ENCODE assay signal across 1 cellular context in the genomic region with DNA sequence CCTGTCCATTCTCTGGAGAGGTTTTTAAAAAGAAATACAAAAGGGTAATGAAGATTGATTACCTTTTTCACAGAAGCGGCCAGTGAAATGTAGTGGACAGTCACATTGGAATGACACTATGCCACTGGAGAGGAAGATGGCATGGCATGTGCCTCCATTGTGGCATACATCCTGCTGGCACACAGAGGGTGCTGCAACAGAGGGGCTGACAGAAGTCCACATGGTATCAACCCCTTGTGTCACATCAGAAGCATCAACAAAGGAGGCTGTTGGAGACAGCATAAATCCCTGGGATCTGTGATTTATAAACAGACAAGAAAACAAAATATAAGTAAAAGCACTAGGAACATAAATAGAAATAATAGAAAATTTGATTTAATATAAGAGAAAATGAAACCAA.
TF ChIP-seq lines count a peak whose summit lies in the region.

No MANE protein-coding gene starts in this region.

TF ChIP-seq in GM23338, 12 proteins besides CTCF, POLR2A, EP300 and RAD21 (continued from another document):
- TF ChIP-seq, protein P1, sequence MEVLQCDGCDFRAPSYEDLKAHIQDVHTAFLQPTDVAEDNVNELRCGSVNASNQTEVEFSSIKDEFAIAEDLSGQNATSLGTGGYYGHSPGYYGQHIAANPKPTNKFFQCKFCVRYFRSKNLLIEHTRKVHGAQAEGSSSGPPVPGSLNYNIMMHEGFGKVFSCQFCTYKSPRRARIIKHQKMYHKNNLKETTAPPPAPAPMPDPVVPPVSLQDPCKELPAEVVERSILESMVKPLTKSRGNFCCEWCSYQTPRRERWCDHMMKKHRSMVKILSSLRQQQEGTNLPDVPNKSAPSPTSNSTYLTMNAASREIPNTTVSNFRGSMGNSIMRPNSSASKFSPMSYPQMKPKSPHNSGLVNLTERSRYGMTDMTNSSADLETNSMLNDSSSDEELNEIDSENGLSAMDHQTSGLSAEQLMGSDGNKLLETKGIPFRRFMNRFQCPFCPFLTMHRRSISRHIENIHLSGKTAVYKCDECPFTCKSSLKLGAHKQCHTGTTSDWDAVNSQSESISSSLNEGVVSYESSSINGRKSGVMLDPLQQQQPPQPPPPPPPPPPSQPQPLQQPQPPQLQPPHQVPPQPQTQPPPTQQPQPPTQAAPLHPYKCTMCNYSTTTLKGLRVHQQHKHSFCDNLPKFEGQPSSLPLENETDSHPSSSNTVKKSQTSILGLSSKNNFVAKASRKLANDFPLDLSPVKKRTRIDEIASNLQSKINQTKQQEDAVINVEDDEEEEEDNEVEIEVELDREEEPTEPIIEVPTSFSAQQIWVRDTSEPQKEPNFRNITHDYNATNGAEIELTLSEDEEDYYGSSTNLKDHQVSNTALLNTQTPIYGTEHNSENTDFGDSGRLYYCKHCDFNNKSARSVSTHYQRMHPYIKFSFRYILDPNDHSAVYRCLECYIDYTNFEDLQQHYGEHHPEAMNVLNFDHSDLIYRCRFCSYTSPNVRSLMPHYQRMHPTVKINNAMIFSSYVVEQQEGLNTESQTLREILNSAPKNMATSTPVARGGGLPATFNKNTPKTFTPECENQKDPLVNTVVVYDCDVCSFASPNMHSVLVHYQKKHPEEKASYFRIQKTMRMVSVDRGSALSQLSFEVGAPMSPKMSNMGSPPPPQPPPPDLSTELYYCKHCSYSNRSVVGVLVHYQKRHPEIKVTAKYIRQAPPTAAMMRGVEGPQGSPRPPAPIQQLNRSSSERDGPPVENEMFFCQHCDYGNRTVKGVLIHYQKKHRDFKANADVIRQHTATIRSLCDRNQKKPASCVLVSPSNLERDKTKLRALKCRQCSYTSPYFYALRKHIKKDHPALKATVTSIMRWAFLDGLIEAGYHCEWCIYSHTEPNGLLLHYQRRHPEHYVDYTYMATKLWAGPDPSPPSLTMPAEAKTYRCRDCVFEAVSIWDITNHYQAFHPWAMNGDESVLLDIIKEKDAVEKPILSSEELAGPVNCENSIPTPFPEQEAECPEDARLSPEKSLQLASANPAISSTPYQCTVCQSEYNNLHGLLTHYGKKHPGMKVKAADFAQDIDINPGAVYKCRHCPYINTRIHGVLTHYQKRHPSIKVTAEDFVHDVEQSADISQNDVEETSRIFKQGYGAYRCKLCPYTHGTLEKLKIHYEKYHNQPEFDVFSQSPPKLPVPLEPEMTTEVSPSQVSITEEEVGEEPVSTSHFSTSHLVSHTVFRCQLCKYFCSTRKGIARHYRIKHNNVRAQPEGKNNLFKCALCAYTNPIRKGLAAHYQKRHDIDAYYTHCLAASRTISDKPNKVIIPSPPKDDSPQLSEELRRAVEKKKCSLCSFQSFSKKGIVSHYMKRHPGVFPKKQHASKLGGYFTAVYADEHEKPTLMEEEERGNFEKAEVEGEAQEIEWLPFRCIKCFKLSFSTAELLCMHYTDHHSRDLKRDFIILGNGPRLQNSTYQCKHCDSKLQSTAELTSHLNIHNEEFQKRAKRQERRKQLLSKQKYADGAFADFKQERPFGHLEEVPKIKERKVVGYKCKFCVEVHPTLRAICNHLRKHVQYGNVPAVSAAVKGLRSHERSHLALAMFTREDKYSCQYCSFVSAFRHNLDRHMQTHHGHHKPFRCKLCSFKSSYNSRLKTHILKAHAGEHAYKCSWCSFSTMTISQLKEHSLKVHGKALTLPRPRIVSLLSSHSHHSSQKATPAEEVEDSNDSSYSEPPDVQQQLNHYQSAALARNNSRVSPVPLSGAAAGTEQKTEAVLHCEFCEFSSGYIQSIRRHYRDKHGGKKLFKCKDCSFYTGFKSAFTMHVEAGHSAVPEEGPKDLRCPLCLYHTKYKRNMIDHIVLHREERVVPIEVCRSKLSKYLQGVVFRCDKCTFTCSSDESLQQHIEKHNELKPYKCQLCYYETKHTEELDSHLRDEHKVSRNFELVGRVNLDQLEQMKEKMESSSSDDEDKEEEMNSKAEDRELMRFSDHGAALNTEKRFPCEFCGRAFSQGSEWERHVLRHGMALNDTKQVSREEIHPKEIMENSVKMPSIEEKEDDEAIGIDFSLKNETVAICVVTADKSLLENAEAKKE (CRISPR knock-in tag; IDR thresholded peaks at IDR 0.05): no peak
- TF ChIP-seq EZH2phosphoT487 (IDR thresholded peaks at IDR 0.05; ENCODE audit: unreplicated experiment) (no peak), NANOG (IDR thresholded peaks at IDR 0.05; ENCODE audit: borderline replicate concordance) (no peak), JUNB (IDR thresholded peaks at IDR 0.05; ENCODE audit: unreplicated experiment) (no peak), POLR2AphosphoS5 (IDR thresholded peaks at IDR 0.05; ENCODE audit: low read depth) (no peak), CREB1 (CRISPR knock-in tag; IDR thresholded peaks at IDR 0.05; ENCODE audit: low read depth) (no peak), ETS1 (IDR thresholded peaks at IDR 0.05) (no peak), ZNF114 (CRISPR knock-in tag; IDR thresholded peaks at IDR 0.05) (no peak)
- TF ChIP-seq, protein P2, sequence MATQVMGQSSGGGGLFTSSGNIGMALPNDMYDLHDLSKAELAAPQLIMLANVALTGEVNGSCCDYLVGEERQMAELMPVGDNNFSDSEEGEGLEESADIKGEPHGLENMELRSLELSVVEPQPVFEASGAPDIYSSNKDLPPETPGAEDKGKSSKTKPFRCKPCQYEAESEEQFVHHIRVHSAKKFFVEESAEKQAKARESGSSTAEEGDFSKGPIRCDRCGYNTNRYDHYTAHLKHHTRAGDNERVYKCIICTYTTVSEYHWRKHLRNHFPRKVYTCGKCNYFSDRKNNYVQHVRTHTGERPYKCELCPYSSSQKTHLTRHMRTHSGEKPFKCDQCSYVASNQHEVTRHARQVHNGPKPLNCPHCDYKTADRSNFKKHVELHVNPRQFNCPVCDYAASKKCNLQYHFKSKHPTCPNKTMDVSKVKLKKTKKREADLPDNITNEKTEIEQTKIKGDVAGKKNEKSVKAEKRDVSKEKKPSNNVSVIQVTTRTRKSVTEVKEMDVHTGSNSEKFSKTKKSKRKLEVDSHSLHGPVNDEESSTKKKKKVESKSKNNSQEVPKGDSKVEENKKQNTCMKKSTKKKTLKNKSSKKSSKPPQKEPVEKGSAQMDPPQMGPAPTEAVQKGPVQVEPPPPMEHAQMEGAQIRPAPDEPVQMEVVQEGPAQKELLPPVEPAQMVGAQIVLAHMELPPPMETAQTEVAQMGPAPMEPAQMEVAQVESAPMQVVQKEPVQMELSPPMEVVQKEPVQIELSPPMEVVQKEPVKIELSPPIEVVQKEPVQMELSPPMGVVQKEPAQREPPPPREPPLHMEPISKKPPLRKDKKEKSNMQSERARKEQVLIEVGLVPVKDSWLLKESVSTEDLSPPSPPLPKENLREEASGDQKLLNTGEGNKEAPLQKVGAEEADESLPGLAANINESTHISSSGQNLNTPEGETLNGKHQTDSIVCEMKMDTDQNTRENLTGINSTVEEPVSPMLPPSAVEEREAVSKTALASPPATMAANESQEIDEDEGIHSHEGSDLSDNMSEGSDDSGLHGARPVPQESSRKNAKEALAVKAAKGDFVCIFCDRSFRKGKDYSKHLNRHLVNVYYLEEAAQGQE (IDR thresholded peaks at IDR 0.05; ENCODE audit: unreplicated experiment): no peak
